ENCODE assay signal across 37 cellular contexts in genomic region chr9:71619926-71620325, GRCh38.
"Had no signal": no experiment of that assay in that cellular context is flagged by ENCODE, and none has a peak within 500 bp of the region (broad histone marks: within the 10 kb centered on the region; RNA-seq: fewer than 3 reads in every experiment).

No MANE protein-coding gene starts in this region.

- H3K27me3 Mint-ChIP-seq: activated naive CD8-positive, alpha-beta T cell; activated naive CD8-positive, alpha-beta T cell treated with anti-CD3 and anti-CD28 coated beads for 36 hours; activated naive CD8-positive, alpha-beta T cell treated with anti-CD3 and anti-CD28 coated beads, Interleukin-2, amount 50 U/mL, for 24 hours; activated T-cell treated with anti-CD3 and anti-CD28 coated beads, Interleukin-2, amount 50 U/mL, for 24 hours; activated T-helper 17 cell treated with anti-CD3 and anti-CD28 coated beads, Interleukin-2, amount 50 U/mL, for 72 hours; central memory CD8-positive, alpha-beta T cell had no signal

- H3K9me3 Mint-ChIP-seq: activated naive CD4-positive, alpha-beta T cell treated with anti-CD3 and anti-CD28 coated beads, Interleukin-2, amount 50 U/mL, for 24 hours; activated naive CD4-positive, alpha-beta T cell treated with anti-CD3 and anti-CD28 coated beads, Interleukin-2, amount 50 U/mL, for 72 hours; activated naive CD8-positive, alpha-beta T cell treated with anti-CD3 and anti-CD28 coated beads for 36 hours; central memory CD8-positive, alpha-beta T cell had no signal

- H3K36me3 ChIP-seq: adrenal gland, ascending aorta, brain microvascular endothelial cell, breast epithelium, cardiac muscle cell had no signal

- H3K4me1 ChIP-seq: adrenal gland, ascending aorta, body of pancreas, breast epithelium had no signal

- DNase-seq: activated effector memory CD4-positive, alpha-beta T cell treated with anti-CD3 and anti-CD28 coated beads, Interleukin-2, amount 50 U/mL, for 16 hours; activated effector memory CD4-positive, alpha-beta T cell treated with Interleukin-2 at 50 U/mL for 16 hours; activated gamma-delta T cell; activated gamma-delta T cell treated with Interleukin-2 at 50 U/mL for 16 hours; activated naive CD4-positive, alpha-beta T cell; activated naive CD4-positive, alpha-beta T cell treated with anti-CD3 and anti-CD28 coated beads for 36 hours; activated naive CD4-positive, alpha-beta T cell treated with anti-CD3 and anti-CD28 coated beads, Interleukin-2, amount 10 ng/mL, durations not matched to agents 7 days and 5 days; activated naive CD4-positive, alpha-beta T cell treated with anti-CD3 and anti-CD28 coated beads, Interleukin-2, amount 50 U/mL, for 16 hours; activated naive CD4-positive, alpha-beta T cell treated with Interleukin-2 at 50 U/mL for 16 hours; activated naive CD8-positive, alpha-beta T cell treated with anti-CD3 and anti-CD28 coated beads for 36 hours; activated naive CD8-positive, alpha-beta T cell treated with anti-CD3 and anti-CD28 coated beads, Interleukin-2, amount 10 ng/mL, durations not matched to agents 7 days and 5 days; activated naive CD8-positive, alpha-beta T cell treated with anti-CD3 and anti-CD28 coated beads, Interleukin-2, amount 50 U/mL, for 24 hours; activated T-cell treated with anti-CD3 and anti-CD28 coated beads, Interleukin-2, amount 50 U/mL, for 24 hours; activated T-cell treated with anti-CD3 and anti-CD28 coated beads, Interleukin-2, amount 50 U/mL, for 4 hours; activated T-cell treated with anti-CD3 and anti-CD28 coated beads, Interleukin-2, amount 50 U/mL, for 48 hours; activated T-cell treated with anti-CD3 and anti-CD28 coated beads, Interleukin-2, amount 50 U/mL, for 72 hours; adrenal gland; amniotic stem cell; aorta; body of pancreas; brain microvascular endothelial cell; caudate nucleus; central memory CD4-positive, alpha-beta T cell; cerebellar nuclear complex had no signal

- H3K27ac ChIP-seq: adrenal gland, ascending aorta, body of pancreas, brain microvascular endothelial cell, breast epithelium, cardiac muscle cell had no signal

- H3K36me3 Mint-ChIP-seq: activated naive CD4-positive, alpha-beta T cell treated with anti-CD3 and anti-CD28 coated beads, Interleukin-2, amount 10 ng/mL, durations not matched to agents 7 days and 5 days; activated naive CD4-positive, alpha-beta T cell treated with anti-CD3 and anti-CD28 coated beads, Interleukin-2, amount 50 U/mL, for 24 hours; activated naive CD8-positive, alpha-beta T cell treated with anti-CD3 and anti-CD28 coated beads, Interleukin-2, amount 10 ng/mL, durations not matched to agents 7 days and 5 days; brain had no signal

- H3K4me3 Mint-ChIP-seq: activated naive CD4-positive, alpha-beta T cell treated with anti-CD3 and anti-CD28 coated beads for 36 hours; activated naive CD4-positive, alpha-beta T cell treated with anti-CD3 and anti-CD28 coated beads, Interleukin-2, amount 10 ng/mL, durations not matched to agents 7 days and 5 days; activated naive CD4-positive, alpha-beta T cell treated with anti-CD3 and anti-CD28 coated beads, Interleukin-2, amount 50 U/mL, for 24 hours; activated naive CD8-positive, alpha-beta T cell; activated naive CD8-positive, alpha-beta T cell treated with anti-CD3 and anti-CD28 coated beads for 36 hours; activated naive CD8-positive, alpha-beta T cell treated with anti-CD3 and anti-CD28 coated beads, Interleukin-2, amount 10 ng/mL, durations not matched to agents 7 days and 5 days; activated naive CD8-positive, alpha-beta T cell treated with anti-CD3 and anti-CD28 coated beads, Interleukin-2, amount 50 U/mL, for 24 hours; activated T-cell treated with anti-CD3 and anti-CD28 coated beads, Interleukin-2, amount 50 U/mL, for 24 hours; activated T-cell treated with anti-CD3 and anti-CD28 coated beads, Interleukin-2, amount 50 U/mL, for 4 hours; activated T-cell treated with anti-CD3 and anti-CD28 coated beads, Interleukin-2, amount 50 U/mL, for 72 hours; activated T-helper 1 cell treated with anti-CD3 and anti-CD28 coated beads, Interleukin-12 subunit alpha, Interleukin-12 subunit beta, Interleukin-2, Interleukin-4 antibody, amounts not matched to agents 30 ng/mL and 10 ng/mL and 1 ng/mL, durations not matched to agents 14 hours and 24 hours and 36 hours; activated T-helper 17 cell treated with anti-CD3 and anti-CD28 coated beads, Interleukin-2, amount 50 U/mL, for 72 hours; brain; central memory CD8-positive, alpha-beta T cell had no signal

- ATAC-seq: activated naive CD4-positive, alpha-beta T cell treated with anti-CD3 and anti-CD28 coated beads, Interleukin-2, amount 50 U/mL, for 72 hours; activated naive CD8-positive, alpha-beta T cell treated with anti-CD3 and anti-CD28 coated beads, Interleukin-2, amount 50 U/mL, for 24 hours; activated T-cell treated with anti-CD3 and anti-CD28 coated beads, Interleukin-2, amount 50 U/mL, for 4 hours; activated T-cell treated with anti-CD3 and anti-CD28 coated beads, Interleukin-2, amount 50 U/mL, for 72 hours; activated T-helper 17 cell treated with anti-CD3 and anti-CD28 coated beads, Interleukin-2, amount 50 U/mL, for 72 hours; body of pancreas had no signal

- FAIRE-seq: astrocyte, bronchial epithelial cell had no signal

- H3K9me3 ChIP-seq: adrenal gland, body of pancreas, breast epithelium had no signal

- H3K27ac Mint-ChIP-seq: activated naive CD4-positive, alpha-beta T cell treated with anti-CD3 and anti-CD28 coated beads for 36 hours; activated naive CD4-positive, alpha-beta T cell treated with anti-CD3 and anti-CD28 coated beads, Interleukin-2, amount 10 ng/mL, durations not matched to agents 7 days and 5 days; activated naive CD4-positive, alpha-beta T cell treated with anti-CD3 and anti-CD28 coated beads, Interleukin-2, amount 50 U/mL, for 24 hours; activated naive CD4-positive, alpha-beta T cell treated with anti-CD3 and anti-CD28 coated beads, Interleukin-2, amount 50 U/mL, for 72 hours; activated naive CD8-positive, alpha-beta T cell; activated naive CD8-positive, alpha-beta T cell treated with anti-CD3 and anti-CD28 coated beads for 36 hours; activated naive CD8-positive, alpha-beta T cell treated with anti-CD3 and anti-CD28 coated beads, Interleukin-2, amount 10 ng/mL, durations not matched to agents 7 days and 5 days; activated naive CD8-positive, alpha-beta T cell treated with anti-CD3 and anti-CD28 coated beads, Interleukin-2, amount 50 U/mL, for 24 hours; activated T-cell treated with anti-CD3 and anti-CD28 coated beads, Interleukin-2, amount 50 U/mL, for 24 hours; activated T-cell treated with anti-CD3 and anti-CD28 coated beads, Interleukin-2, amount 50 U/mL, for 72 hours; activated T-helper 1 cell treated with anti-CD3 and anti-CD28 coated beads, Interleukin-12 subunit alpha, Interleukin-12 subunit beta, Interleukin-2, Interleukin-4 antibody, amounts not matched to agents 30 ng/mL and 10 ng/mL and 1 ng/mL, durations not matched to agents 14 hours and 24 hours and 36 hours; activated T-helper 17 cell treated with anti-CD3 and anti-CD28 coated beads, Interleukin-2, amount 50 U/mL, for 72 hours; activated T-helper 2 cell treated with anti-CD3 and anti-CD28 coated beads, Interferon-gamma antibody, Interleukin-2, Interleukin-4, amounts not matched to agents 10 μg/mL and 5 μg/mL and 100 μg/mL, durations not matched to agents 14 hours and 24 hours and 36 hours; brain had no signal

- H3K4me1 Mint-ChIP-seq: activated naive CD4-positive, alpha-beta T cell treated with anti-CD3 and anti-CD28 coated beads, Interleukin-2, amount 10 ng/mL, durations not matched to agents 7 days and 5 days; activated naive CD4-positive, alpha-beta T cell treated with anti-CD3 and anti-CD28 coated beads, Interleukin-2, amount 50 U/mL, for 24 hours; activated naive CD8-positive, alpha-beta T cell treated with anti-CD3 and anti-CD28 coated beads for 36 hours; activated naive CD8-positive, alpha-beta T cell treated with anti-CD3 and anti-CD28 coated beads, Interleukin-2, amount 10 ng/mL, durations not matched to agents 7 days and 5 days; activated naive CD8-positive, alpha-beta T cell treated with anti-CD3 and anti-CD28 coated beads, Interleukin-2, amount 50 U/mL, for 24 hours; activated T-helper 17 cell treated with anti-CD3 and anti-CD28 coated beads, Interleukin-2, amount 50 U/mL, for 72 hours; central memory CD8-positive, alpha-beta T cell had no signal

- H3K4me3 ChIP-seq: adrenal gland, ascending aorta, body of pancreas, breast epithelium, cardiac muscle cell had no signal
